ENCODE assay signal across 26 cellular contexts in genomic region chr5:157552650-157553049, GRCh38. TPM values are rescaled to one million over a fixed set of nuclear protein-coding genes. Genes with fewer than 3 reads are reported as not detected.
A peak's percentile ranks its signal among the peaks of the same experiment; 100 is the strongest.
DNase-seq lines count a peak whose midpoint lies in the region; ATAC-seq and TF ChIP-seq lines count a peak whose summit lies in the region.
"Had no signal": no experiment of that assay in that cellular context is flagged by ENCODE, and none has a peak within 500 bp of the region (broad histone marks: within the 10 kb centered on the region; RNA-seq: fewer than 3 reads in every experiment).

No MANE protein-coding gene starts in this region.

- CTCF ChIA-PET in CD4-positive, alpha-beta memory T cell (lab: Charles Lee; ENCODE audit: partially characterized antibody) = interaction anchor here (0.7 to 1.4 kb wide), 3 partner anchors 11 to 50 kb away, joined by 4 to 6 read pairs (median 5); no protein-coding TSS in a partner anchor

- H3K4me3 Mint-ChIP-seq in activated CD4-positive, alpha-beta T cell treated with anti-CD3 and anti-CD28 coated beads, Interleukin-2, amount 10 ng/mL, durations not matched to agents 24 days and 14 days = no peak overlapping the region
- H3K4me3 Mint-ChIP-seq in CD4-positive, alpha-beta memory T cell = peak overlapping the region in 4 of 8 donors; percentile 36 to 80 (median 48)
- peak overlapping the region; percentile 85 for H3K4me3 Mint-ChIP-seq in activated T-helper 17 cell treated with anti-CD3 and anti-CD28 coated beads, Interleukin-2, amount 50 U/mL, for 72 hours
- no peak overlapping the region for H3K4me3 Mint-ChIP-seq in stimulated activated effector memory CD8-positive, alpha-beta T cell treated with anti-CD3 and anti-CD28 coated beads, Interleukin-12 subunit alpha, Interleukin-12 subunit beta, amount 100 ng/mL, for 72 hours
- no peak overlapping the region for H3K4me3 Mint-ChIP-seq in endothelial cell (ENCODE audit: unreplicated experiment)

- DNase-seq in activated CD4-positive, alpha-beta T cell treated with anti-CD3 and anti-CD28 coated beads, Interleukin-2, amount 10 ng/mL, durations not matched to agents 24 days and 14 days = no peak
- no peak for DNase-seq in activated CD4-positive, alpha-beta T cell treated with anti-CD3 and anti-CD28 coated beads, Interleukin-2, amount 50 U/mL, for 1 hour
- DNase-seq in CD4-positive, alpha-beta memory T cell = no peak
- DNase-seq in stimulated activated effector memory CD8-positive, alpha-beta T cell treated with anti-CD3 and anti-CD28 coated beads, Interleukin-12 subunit alpha, Interleukin-12 subunit beta, amount 100 ng/mL, for 72 hours (ENCODE audit: low spot score in 2 of 2) = no peak
- no peak for DNase-seq in endothelial cell (ENCODE audit: low spot score)
- DNase-seq: AML-193, C1 segment of cervical spinal cord, Calu3, DMS153, GM23248, H7, Kasumi-1, NCI-H1092 treated with DMSO at 0.1 percent for 48 hours, NCI-H1436, NCI-H187, NCI-H2081 treated with DMSO at 0.1 percent for 48 hours, NCI-H2171, NCI-H226, NCI-H510A, NCI-H69, Right ventricle myocardium superior, RPMI8226 had no signal

- intact Hi-C loops in activated CD4-positive, alpha-beta T cell treated with anti-CD3 and anti-CD28 coated beads, Interleukin-2, amount 10 ng/mL, durations not matched to agents 24 days and 14 days (cut with micrococcal nuclease) = no loop called here
- intact Hi-C loops in CD4-positive, alpha-beta memory T cell (cut with micrococcal nuclease) = loop anchor here (1.0 to 2.0 kb wide), 2 partner anchors 8 to 18 kb away; no protein-coding TSS in a partner anchor

- no peaks in the 10 kb centered on the region for H3K9me3 ChIP-seq in CD4-positive, alpha-beta memory T cell (ENCODE audit: control insufficient read depth in 1 of 2, low read length in 2 of 2)
- H3K9me3 ChIP-seq: SJSA1 had no signal

- H3K36me3 Mint-ChIP-seq in activated CD4-positive, alpha-beta T cell treated with anti-CD3 and anti-CD28 coated beads, Interleukin-2, amount 10 ng/mL, durations not matched to agents 24 days and 14 days (ENCODE audit: low read depth) = peaks cover 80% of the 10 kb centered on the region
- H3K36me3 Mint-ChIP-seq in CD4-positive, alpha-beta memory T cell = peaks cover 33 to 40% of the 10 kb centered on the region in 2 donors
- H3K36me3 Mint-ChIP-seq in activated T-helper 17 cell treated with anti-CD3 and anti-CD28 coated beads, Interleukin-2, amount 50 U/mL, for 72 hours (ENCODE audit: low read depth) = peaks cover 93% of the 10 kb centered on the region
- peaks cover 92% of the 10 kb centered on the region for H3K36me3 Mint-ChIP-seq in stimulated activated effector memory CD8-positive, alpha-beta T cell treated with anti-CD3 and anti-CD28 coated beads, Interleukin-12 subunit alpha, Interleukin-12 subunit beta, amount 100 ng/mL, for 72 hours
- peaks cover 40% of the 10 kb centered on the region for H3K36me3 Mint-ChIP-seq in endothelial cell (ENCODE audit: low read depth, unreplicated experiment)

- no peaks in the 10 kb centered on the region for H3K27me3 Mint-ChIP-seq in activated CD4-positive, alpha-beta T cell treated with anti-CD3 and anti-CD28 coated beads, Interleukin-2, amount 10 ng/mL, durations not matched to agents 24 days and 14 days
- no peaks in the 10 kb centered on the region for H3K27me3 Mint-ChIP-seq in CD4-positive, alpha-beta memory T cell
- no peaks in the 10 kb centered on the region for H3K27me3 Mint-ChIP-seq in activated T-helper 17 cell treated with anti-CD3 and anti-CD28 coated beads, Interleukin-2, amount 50 U/mL, for 72 hours
- peaks cover 13% of the 10 kb centered on the region for H3K27me3 Mint-ChIP-seq in endothelial cell (ENCODE audit: unreplicated experiment)

- no peaks in the 10 kb centered on the region for H3K27me3 ChIP-seq in CD4-positive, alpha-beta memory T cell (ENCODE audit: insufficient read depth, low read length)
- H3K27me3 ChIP-seq: SJSA1 had no signal

- ATAC-seq in activated T-helper 17 cell treated with anti-CD3 and anti-CD28 coated beads, Interleukin-2, amount 50 U/mL, for 72 hours (replicated peaks) = no peak
- no peak for ATAC-seq in stimulated activated effector memory CD8-positive, alpha-beta T cell treated with anti-CD3 and anti-CD28 coated beads, Interleukin-12 subunit alpha, Interleukin-12 subunit beta, amount 100 ng/mL, for 72 hours
- no peak for ATAC-seq in GM18517 (IDR thresholded peaks at IDR 0.05; ENCODE audit: unreplicated experiment)
- ATAC-seq: K562 had no signal

- TF ChIP-seq CTCF in endothelial cell (IDR thresholded peaks at IDR 0.05; ENCODE audit: unreplicated experiment) = no peak

- H3K4me1 ChIP-seq in CD4-positive, alpha-beta memory T cell (ENCODE audit: insufficient read depth, low read length) = peaks cover 97% of the 10 kb centered on the region

- H3K27ac Mint-ChIP-seq in activated CD4-positive, alpha-beta T cell treated with anti-CD3 and anti-CD28 coated beads, Interleukin-2, amount 10 ng/mL, durations not matched to agents 24 days and 14 days = peak overlapping the region; percentile 29
- peak overlapping the region; percentile 62 to 98 (median 95) for H3K27ac Mint-ChIP-seq in CD4-positive, alpha-beta memory T cell
- peak overlapping the region; percentile 46 for H3K27ac Mint-ChIP-seq in activated T-helper 17 cell treated with anti-CD3 and anti-CD28 coated beads, Interleukin-2, amount 50 U/mL, for 72 hours
- H3K27ac Mint-ChIP-seq in stimulated activated effector memory CD8-positive, alpha-beta T cell treated with anti-CD3 and anti-CD28 coated beads, Interleukin-12 subunit alpha, Interleukin-12 subunit beta, amount 100 ng/mL, for 72 hours = peak overlapping the region; percentile 17
- H3K27ac Mint-ChIP-seq in endothelial cell (ENCODE audit: unreplicated experiment) = no peak overlapping the region

- no peaks in the 10 kb centered on the region for H3K36me3 ChIP-seq in CD4-positive, alpha-beta memory T cell (ENCODE audit: insufficient read depth, low read length)

- POLR2A ChIA-PET in CD4-positive, alpha-beta memory T cell (lab: Charles Lee; ENCODE audit: partially characterized antibody) = interaction anchor here (1.4 to 4.3 kb wide), 3 partner anchors 12 to 19 kb away, joined by 11 to 60 read pairs (median 14); no protein-coding TSS in a partner anchor

- peaks cover 82% of the 10 kb centered on the region for H3K4me1 Mint-ChIP-seq in activated CD4-positive, alpha-beta T cell treated with anti-CD3 and anti-CD28 coated beads, Interleukin-2, amount 10 ng/mL, durations not matched to agents 24 days and 14 days
- peaks cover 73 to 92% (median 83%) of the 10 kb centered on the region in 4 donors for H3K4me1 Mint-ChIP-seq in CD4-positive, alpha-beta memory T cell
- H3K4me1 Mint-ChIP-seq in activated T-helper 17 cell treated with anti-CD3 and anti-CD28 coated beads, Interleukin-2, amount 50 U/mL, for 72 hours = peaks cover 80% of the 10 kb centered on the region
- peaks cover 82% of the 10 kb centered on the region for H3K4me1 Mint-ChIP-seq in stimulated activated effector memory CD8-positive, alpha-beta T cell treated with anti-CD3 and anti-CD28 coated beads, Interleukin-12 subunit alpha, Interleukin-12 subunit beta, amount 100 ng/mL, for 72 hours
- H3K4me1 Mint-ChIP-seq in endothelial cell (ENCODE audit: unreplicated experiment) = peaks cover 72% of the 10 kb centered on the region

- H3K4me3 ChIP-seq in CD4-positive, alpha-beta memory T cell (ENCODE audit: low read length in 2 of 2) = no peak overlapping the region
- H3K4me3 ChIP-seq: GM23248, K562, SJSA1 had no signal

- H3K9me3 Mint-ChIP-seq in activated CD4-positive, alpha-beta T cell treated with anti-CD3 and anti-CD28 coated beads, Interleukin-2, amount 10 ng/mL, durations not matched to agents 24 days and 14 days = peaks cover 6% of the 10 kb centered on the region
- peaks cover 0 to 2% (median 0%) of the 10 kb centered on the region in 8 donors for H3K9me3 Mint-ChIP-seq in CD4-positive, alpha-beta memory T cell
- no peaks in the 10 kb centered on the region for H3K9me3 Mint-ChIP-seq in activated T-helper 17 cell treated with anti-CD3 and anti-CD28 coated beads, Interleukin-2, amount 50 U/mL, for 72 hours
- H3K9me3 Mint-ChIP-seq in stimulated activated effector memory CD8-positive, alpha-beta T cell treated with anti-CD3 and anti-CD28 coated beads, Interleukin-12 subunit alpha, Interleukin-12 subunit beta, amount 100 ng/mL, for 72 hours = no peaks in the 10 kb centered on the region
- no peaks in the 10 kb centered on the region for H3K9me3 Mint-ChIP-seq in endothelial cell (ENCODE audit: unreplicated experiment)

- no peak overlapping the region for H3K27ac ChIP-seq in CD4-positive, alpha-beta memory T cell (ENCODE audit: low read depth, low read length)
- H3K27ac ChIP-seq: GM23248, SJSA1 had no signal

RNA-seq across cellular contexts. Expression of gene ADAM19, which starts 22.9 kb away (rescaled TPM):
- total RNA-seq in activated CD4-positive, alpha-beta T cell treated with anti-CD3 and anti-CD28 coated beads, Interleukin-2, amount 10 ng/mL, durations not matched to agents 24 days and 14 days = 232 TPM in 2 replicates
- total RNA-seq in CD4-positive, alpha-beta memory T cell = 10 to 100 TPM; 31.5 to 33.9 TPM
- 10 to 100 TPM in 1 of 2 donors, 1 to 10 TPM in 1; 1.9 to 24.4 TPM for polyA plus RNA-seq in CD4-positive, alpha-beta memory T cell
- 100 to 1,000 TPM in 1 of 2 donors, 10 to 100 TPM in 1; 71.2 to 145 TPM for total RNA-seq in activated T-helper 17 cell treated with anti-CD3 and anti-CD28 coated beads, Interleukin-2, amount 50 U/mL, for 72 hours
- total RNA-seq in endothelial cell (ENCODE audit: unreplicated experiment) = 176 TPM
